21 cellular contexts compared by ENCODE assay signal in the genomic region with DNA sequence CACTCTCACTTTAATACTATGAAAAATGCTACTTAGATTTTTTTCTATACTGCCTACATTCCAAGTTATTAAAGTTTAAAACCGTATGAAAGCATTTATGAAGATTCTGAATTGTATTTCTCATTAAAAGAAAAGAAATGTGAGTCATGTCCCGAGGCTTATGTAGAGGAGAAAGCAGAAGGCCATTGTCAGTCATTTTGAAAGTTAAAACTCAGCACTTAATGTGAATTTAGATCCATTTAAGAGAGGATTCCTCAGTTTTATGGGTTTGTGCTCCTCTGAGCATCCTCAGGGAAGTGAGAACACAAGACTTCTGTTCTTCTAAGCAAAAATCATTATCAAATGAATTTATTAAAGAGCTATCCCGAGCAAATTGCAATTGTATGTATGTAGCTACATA. TPM values are rescaled to one million over a fixed set of nuclear protein-coding genes. Genes with fewer than 3 reads are reported as not detected.
DNase-seq lines count a peak whose midpoint lies in the region; ATAC-seq and TF ChIP-seq lines count a peak whose summit lies in the region.
"Had no signal": no experiment of that assay in that cellular context is flagged by ENCODE, and none has a peak within 500 bp of the region (broad histone marks: within the 10 kb centered on the region; RNA-seq: fewer than 3 reads in every experiment).

No MANE protein-coding gene starts in this region.

- no peaks in the 10 kb centered on the region for H3K9me3 Mint-ChIP-seq in activated CD8-positive, alpha-beta memory T cell treated with anti-CD3 and anti-CD28 coated beads, Interleukin-2, amount 10 ng/mL, durations not matched to agents 7 days and 5 days (ENCODE audit: low read depth)
- H3K9me3 Mint-ChIP-seq in activated T-helper 1 cell treated with anti-CD3 and anti-CD28 coated beads, Interleukin-12 subunit alpha, Interleukin-12 subunit beta, Interleukin-2, Interleukin-4 antibody, amounts not matched to agents 30 ng/mL and 10 ng/mL and 1 ng/mL, durations not matched to agents 14 hours and 24 hours and 36 hours: no peaks in the 10 kb centered on the region
- no peaks in the 10 kb centered on the region for H3K9me3 Mint-ChIP-seq in naive thymus-derived CD8-positive, alpha-beta T cell
- H3K9me3 Mint-ChIP-seq in endothelial cell (ENCODE audit: unreplicated experiment): no peaks in the 10 kb centered on the region
- H3K9me3 Mint-ChIP-seq: activated B cell treated with CpG ODN at 0.5 μM for 24 hours, nephron had no signal

- POLR2A ChIA-PET in naive thymus-derived CD8-positive, alpha-beta T cell (lab: Charles Lee): no interaction called here

- H3K27me3 Mint-ChIP-seq in activated CD8-positive, alpha-beta memory T cell treated with anti-CD3 and anti-CD28 coated beads, Interleukin-2, amount 10 ng/mL, durations not matched to agents 7 days and 5 days: no peaks in the 10 kb centered on the region
- H3K27me3 Mint-ChIP-seq in activated T-helper 1 cell treated with anti-CD3 and anti-CD28 coated beads, Interleukin-12 subunit alpha, Interleukin-12 subunit beta, Interleukin-2, Interleukin-4 antibody, amounts not matched to agents 30 ng/mL and 10 ng/mL and 1 ng/mL, durations not matched to agents 14 hours and 24 hours and 36 hours (ENCODE audit: insufficient read depth): no peaks in the 10 kb centered on the region
- H3K27me3 Mint-ChIP-seq in naive thymus-derived CD8-positive, alpha-beta T cell: no peaks in the 10 kb centered on the region
- H3K27me3 Mint-ChIP-seq in endothelial cell (ENCODE audit: unreplicated experiment): no peaks in the 10 kb centered on the region
- H3K27me3 Mint-ChIP-seq: activated B cell treated with CpG ODN at 0.5 μM for 24 hours, B cell had no signal

- peaks cover 19% of the 10 kb centered on the region for H3K36me3 Mint-ChIP-seq in activated CD8-positive, alpha-beta memory T cell treated with anti-CD3 and anti-CD28 coated beads, Interleukin-2, amount 10 ng/mL, durations not matched to agents 7 days and 5 days
- peaks cover 18% of the 10 kb centered on the region for H3K36me3 Mint-ChIP-seq in activated T-helper 1 cell treated with anti-CD3 and anti-CD28 coated beads, Interleukin-12 subunit alpha, Interleukin-12 subunit beta, Interleukin-2, Interleukin-4 antibody, amounts not matched to agents 30 ng/mL and 10 ng/mL and 1 ng/mL, durations not matched to agents 14 hours and 24 hours and 36 hours (ENCODE audit: low read depth)
- H3K36me3 Mint-ChIP-seq in naive thymus-derived CD8-positive, alpha-beta T cell: peaks cover 3 to 25% (median 6%) of the 10 kb centered on the region in 3 donors
- H3K36me3 Mint-ChIP-seq in endothelial cell (ENCODE audit: low read depth, unreplicated experiment): peaks cover 3% of the 10 kb centered on the region

- H3K4me3 Mint-ChIP-seq in activated CD8-positive, alpha-beta memory T cell treated with anti-CD3 and anti-CD28 coated beads, Interleukin-2, amount 10 ng/mL, durations not matched to agents 7 days and 5 days: no peak overlapping the region
- H3K4me3 Mint-ChIP-seq in activated T-helper 1 cell treated with anti-CD3 and anti-CD28 coated beads, Interleukin-12 subunit alpha, Interleukin-12 subunit beta, Interleukin-2, Interleukin-4 antibody, amounts not matched to agents 30 ng/mL and 10 ng/mL and 1 ng/mL, durations not matched to agents 14 hours and 24 hours and 36 hours: peak overlapping the region; percentile 56
- H3K4me3 Mint-ChIP-seq in naive thymus-derived CD8-positive, alpha-beta T cell: no peak overlapping the region
- H3K4me3 Mint-ChIP-seq in endothelial cell (ENCODE audit: unreplicated experiment): no peak overlapping the region
- H3K4me3 Mint-ChIP-seq: activated B cell treated with CpG ODN at 0.5 μM for 24 hours, B cell, nephron had no signal

- no peak for ATAC-seq in activated CD8-positive, alpha-beta memory T cell treated with anti-CD3 and anti-CD28 coated beads, Interleukin-2, amount 10 ng/mL, durations not matched to agents 7 days and 5 days
- no peak for ATAC-seq in naive thymus-derived CD8-positive, alpha-beta T cell
- ATAC-seq: A549, SK-N-SH treated with all-trans-retinoic acid at 6 μM for 48 hours had no signal

- no peak for TF ChIP-seq CTCF in endothelial cell (IDR thresholded peaks at IDR 0.05; ENCODE audit: unreplicated experiment)

- CTCF ChIA-PET in activated CD8-positive, alpha-beta memory T cell treated with anti-CD3 and anti-CD28 coated beads, Interleukin-2, amount 10 ng/mL, durations not matched to agents 7 days and 5 days (lab: Charles Lee): interaction anchor here (1.9 to 2.8 kb wide), 4 partner anchors 10 to 77 kb away, joined by 8 to 20 read pairs (median 16); no protein-coding TSS in a partner anchor

- intact Hi-C loops in activated T-helper 1 cell treated with anti-CD3 and anti-CD28 coated beads, Interleukin-12 subunit alpha, Interleukin-12 subunit beta, Interleukin-2, Interleukin-4 antibody, amounts not matched to agents 30 ng/mL and 10 ng/mL and 1 ng/mL, durations not matched to agents 14 hours and 24 hours and 36 hours (cut with micrococcal nuclease): no loop called here

- H3K27ac Mint-ChIP-seq in activated CD8-positive, alpha-beta memory T cell treated with anti-CD3 and anti-CD28 coated beads, Interleukin-2, amount 10 ng/mL, durations not matched to agents 7 days and 5 days: peak overlapping the region; percentile 84
- H3K27ac Mint-ChIP-seq in activated T-helper 1 cell treated with anti-CD3 and anti-CD28 coated beads, Interleukin-12 subunit alpha, Interleukin-12 subunit beta, Interleukin-2, Interleukin-4 antibody, amounts not matched to agents 30 ng/mL and 10 ng/mL and 1 ng/mL, durations not matched to agents 14 hours and 24 hours and 36 hours: peak overlapping the region; percentile 75
- H3K27ac Mint-ChIP-seq in naive thymus-derived CD8-positive, alpha-beta T cell: peak overlapping the region; percentile 29 to 85 (median 61)
- H3K27ac Mint-ChIP-seq in endothelial cell (ENCODE audit: unreplicated experiment): no peak overlapping the region
- H3K27ac Mint-ChIP-seq: activated B cell treated with CpG ODN at 0.5 μM for 24 hours, B cell, nephron had no signal

- no peak for DNase-seq in activated CD8-positive, alpha-beta memory T cell treated with anti-CD3 and anti-CD28 coated beads, Interleukin-2, amount 10 ng/mL, durations not matched to agents 7 days and 5 days
- DNase-seq in activated CD8-positive, alpha-beta memory T cell treated with anti-CD3 and anti-CD28 coated beads for 24 hours: no peak
- DNase-seq in MV-4-11 (lab: John Stamatoyannopoulos, UW): peak; percentile 14
- no peak for DNase-seq in activated T-helper 1 cell treated with anti-CD3 and anti-CD28 coated beads, Interleukin-12 subunit alpha, Interleukin-12 subunit beta, Interleukin-2, Interleukin-4 antibody, amounts not matched to agents 30 ng/mL and 10 ng/mL and 1 ng/mL, durations not matched to agents 14 hours and 24 hours and 36 hours (ENCODE audit: low spot score)
- no peak for DNase-seq in naive thymus-derived CD8-positive, alpha-beta T cell
- DNase-seq in central memory CD4-positive, alpha-beta T cell: no peak
- DNase-seq in NOMO-1 treated with DMSO at 0.1 percent for 48 hours (lab: John Stamatoyannopoulos, UW; ENCODE audit: unreplicated experiment): no peak
- DNase-seq in endothelial cell (ENCODE audit: low spot score): no peak
- DNase-seq: activated B cell treated with CpG ODN at 0.5 μM for 24 hours, amygdala, Calu3, Karpas-422, midbrain, NCI-H187, NCI-H69, retina, T1000 had no signal

- peaks cover 50% of the 10 kb centered on the region for H3K4me1 Mint-ChIP-seq in activated CD8-positive, alpha-beta memory T cell treated with anti-CD3 and anti-CD28 coated beads, Interleukin-2, amount 10 ng/mL, durations not matched to agents 7 days and 5 days
- peaks cover 39% of the 10 kb centered on the region for H3K4me1 Mint-ChIP-seq in activated T-helper 1 cell treated with anti-CD3 and anti-CD28 coated beads, Interleukin-12 subunit alpha, Interleukin-12 subunit beta, Interleukin-2, Interleukin-4 antibody, amounts not matched to agents 30 ng/mL and 10 ng/mL and 1 ng/mL, durations not matched to agents 14 hours and 24 hours and 36 hours (ENCODE audit: low read depth)
- peaks cover 5 to 25% (median 21%) of the 10 kb centered on the region in 4 donors for H3K4me1 Mint-ChIP-seq in naive thymus-derived CD8-positive, alpha-beta T cell
- no peaks in the 10 kb centered on the region for H3K4me1 Mint-ChIP-seq in endothelial cell (ENCODE audit: unreplicated experiment)
- H3K4me1 Mint-ChIP-seq: nephron had no signal

RNA-seq across cellular contexts. Expression of gene C17orf75, which starts 11.8 kb away (rescaled TPM):
- total RNA-seq in activated CD8-positive, alpha-beta memory T cell treated with anti-CD3 and anti-CD28 coated beads, Interleukin-2, amount 10 ng/mL, durations not matched to agents 7 days and 5 days: 10 to 100 TPM; 32.3 to 39.0 TPM
- total RNA-seq in activated T-helper 1 cell treated with anti-CD3 and anti-CD28 coated beads, Interleukin-12 subunit alpha, Interleukin-12 subunit beta, Interleukin-2, Interleukin-4 antibody, amounts not matched to agents 30 ng/mL and 10 ng/mL and 1 ng/mL, durations not matched to agents 14 hours and 24 hours and 36 hours: 34.1 and 37.6 TPM in 2 replicates
- 10 to 100 TPM; 25.6 to 28.0 TPM for total RNA-seq in naive thymus-derived CD8-positive, alpha-beta T cell
- polyA plus RNA-seq in naive thymus-derived CD8-positive, alpha-beta T cell: 10 to 100 TPM in 1 of 3 donors, 1 to 10 TPM in 2; 8.4 to 12.3 (median 9.8) TPM
- total RNA-seq in endothelial cell (ENCODE audit: unreplicated experiment): 19.0 TPM

RNA-seq across cellular contexts. Expression of gene ZNF207, which starts 19.8 kb away (rescaled TPM):
- 100 to 1,000 TPM; 271 to 292 TPM for total RNA-seq in activated CD8-positive, alpha-beta memory T cell treated with anti-CD3 and anti-CD28 coated beads, Interleukin-2, amount 10 ng/mL, durations not matched to agents 7 days and 5 days
- 268 and 275 TPM in 2 replicates for total RNA-seq in activated T-helper 1 cell treated with anti-CD3 and anti-CD28 coated beads, Interleukin-12 subunit alpha, Interleukin-12 subunit beta, Interleukin-2, Interleukin-4 antibody, amounts not matched to agents 30 ng/mL and 10 ng/mL and 1 ng/mL, durations not matched to agents 14 hours and 24 hours and 36 hours
- 100 to 1,000 TPM; 285 to 287 TPM for total RNA-seq in naive thymus-derived CD8-positive, alpha-beta T cell
- 100 to 1,000 TPM; 120 to 137 (median 127) TPM for polyA plus RNA-seq in naive thymus-derived CD8-positive, alpha-beta T cell
- 211 TPM for total RNA-seq in endothelial cell (ENCODE audit: unreplicated experiment)
